In the genomic region with DNA sequence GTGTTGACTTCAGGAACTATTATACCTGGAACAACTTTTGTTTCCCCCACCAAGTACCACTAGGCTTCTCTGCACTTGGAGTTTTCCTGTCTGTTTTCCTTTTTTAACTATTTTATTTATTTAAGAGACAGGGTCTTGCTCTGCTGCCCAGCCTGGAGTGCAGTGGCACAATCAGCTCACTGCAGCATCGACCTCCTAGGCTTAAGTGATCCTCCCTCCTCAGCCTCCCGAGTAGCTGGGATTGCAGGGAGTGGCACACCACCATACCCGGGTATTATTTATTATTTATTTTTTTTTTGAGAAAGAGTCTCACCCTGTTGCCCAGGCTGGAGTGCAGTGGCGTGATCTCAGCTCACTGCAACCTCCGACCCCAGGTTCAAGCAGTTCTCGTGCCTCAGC, we compare ENCODE assay signal across 1 cellular context.
A peak's percentile ranks its signal among the peaks of the same experiment; 100 is the strongest.
TF ChIP-seq lines count a peak whose summit lies in the region.

No MANE protein-coding gene starts in this region.

TF ChIP-seq in H1, 55 proteins besides CTCF, POLR2A, EP300 and RAD21:
- TF ChIP-seq SIN3A (conservative IDR thresholded peaks at IDR 0.05 in 1 of 2, IDR thresholded peaks at IDR 0.05 in 1 of 2; ENCODE audit: low read depth in 1 of 2, low read length in 2 of 2), result no peak
- peak; percentile 51; the same call in 1 of the 2 replicates for TF ChIP-seq KDM1A (IDR thresholded peaks at IDR 0.05; ENCODE audit: borderline replicate concordance, low read length)
TF ChIP-seq in H1: peak in this region for 1.
